Comparison of ENCODE assay signal across 17 cellular contexts in the genomic region with DNA sequence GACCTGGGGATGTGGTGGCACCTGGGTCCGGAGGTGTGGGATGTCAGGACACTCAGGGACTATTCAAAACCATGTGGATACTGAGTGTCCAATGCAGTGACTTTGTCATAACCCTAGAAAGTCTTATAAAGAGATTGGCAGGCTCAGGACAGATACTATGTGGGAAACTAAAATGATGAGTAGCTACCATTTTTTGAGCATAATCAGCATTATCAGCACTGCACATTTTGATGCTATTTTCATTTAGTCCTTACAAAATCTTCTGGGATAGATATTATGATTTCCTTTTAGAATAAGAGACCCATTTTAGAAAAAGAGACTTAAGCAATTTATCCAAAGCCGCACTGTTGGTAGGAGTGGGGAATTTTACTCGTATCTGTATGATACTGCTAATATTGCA.
DNase-seq lines count a peak whose midpoint lies in the region; ATAC-seq, FAIRE-seq and TF ChIP-seq lines count a peak whose summit lies in the region.
"Had no signal": no experiment of that assay in that cellular context is flagged by ENCODE, and none has a peak within 500 bp of the region (broad histone marks: within the 10 kb centered on the region; RNA-seq: fewer than 3 reads in every experiment).

No MANE protein-coding gene starts in this region.

- no peaks in the 10 kb centered on the region for H3K79me1 ChIP-seq in mesenchymal stem cell (replicated peaks; ENCODE audit: low read length, poor library complexity, severe bottlenecking)

- no TSS peak for BruUV-seq in HepG2 (replicated peaks; lab: Mats Ljungman, UMichigan)

- DNase-seq in HepG2 (ENCODE audit: low spot score), result no peak
- DNase-seq in right lobe of liver, result no peak
- DNase-seq in mesenchymal stem cell, result no peak
- no peak for DNase-seq in cerebellum (ENCODE audit: low spot score)
- no peak for DNase-seq in DMS 273 treated with DMSO at 0.1 percent for 48 hours (lab: John Stamatoyannopoulos, UW)
- DNase-seq: ACHN; BE2C; CD4-positive, alpha-beta memory T cell; CD4-positive, CD25-positive, alpha-beta regulatory T cell; CD8-positive, alpha-beta memory T cell; COR-L47; DMS79 treated with DMSO at 0.1 percent for 48 hours; GF-D8 had no signal

- no peak overlapping the region for H2BK120ac ChIP-seq in mesenchymal stem cell (ENCODE audit: low read depth, low read length)

- CTCF ChIA-PET in HepG2 (lab: Yijun Ruan, JAX; ENCODE audit: low intra/inter-chr PET ratio, low total read pairs), result no interaction called here

- TF ChIP-seq CTCF in HepG2 (CRISPR knock-in tag; IDR thresholded peaks at IDR 0.05) (no peak), right lobe of liver (IDR thresholded peaks at IDR 0.05) (no peak)

- H3K23ac ChIP-seq in mesenchymal stem cell (ENCODE audit: low read length in 2 of 2), result no peak overlapping the region

- FAIRE-seq in HepG2 (lab: Jason Lieb, UNC), result no peak
- FAIRE-seq: GM12891, GM19239 had no signal

- H2BK12ac ChIP-seq in mesenchymal stem cell (ENCODE audit: low read length in 2 of 2), result no peak overlapping the region

- H3K27me3 ChIP-seq in HepG2 (ENCODE audit: control insufficient read depth in 1 of 2, insufficient read depth in 2 of 2, low read length in 2 of 2), result no peaks in the 10 kb centered on the region; a peak in 1 of 5 replicates
- no peaks in the 10 kb centered on the region for H3K27me3 ChIP-seq in right lobe of liver
- peaks cover 0 to 2% of the 10 kb centered on the region in 2 experiments for H3K27me3 ChIP-seq in mesenchymal stem cell (ENCODE audit: control insufficient read depth in 1 of 2, insufficient read depth in 1 of 2, low read length in 2 of 2)
- H3K27me3 ChIP-seq: BE2C, BLaER1 had no signal

- intact Hi-C loops in HepG2 (cut with micrococcal nuclease; ENCODE audit: unreplicated experiment) (no loop called here), right lobe of liver (cut with DNase I) (no loop called here)

- no peak for ATAC-seq in HepG2
- ATAC-seq in right lobe of liver, result no peak

- H4K91ac ChIP-seq in mesenchymal stem cell (ENCODE audit: low read length), result no peak overlapping the region

- 4% methylated on average over 3 of the region's 3 CpGs for WGBS in HepG2 (ENCODE audit: low lambda C conversion rate)
- 62% methylated on average over 3 of the region's 3 CpGs for WGBS in right lobe of liver (ENCODE audit: insufficient coverage, low coverage, low lambda C conversion rate, missing lambda C conversion rate)
- WGBS in mesenchymal stem cell, result 48% methylated on average over 1 of the region's 3 CpGs

- H3K4me2 ChIP-seq in HepG2 (ENCODE audit: low read depth, low read length) (no peak overlapping the region), mesenchymal stem cell (ENCODE audit: low read length, poor library complexity, severe bottlenecking) (no peak overlapping the region)
- H3K4me2 ChIP-seq: BLaER1 had no signal

- no peak overlapping the region for H3K9ac ChIP-seq in HepG2 (ENCODE audit: insufficient read depth, low read depth, low read length)
- no peak overlapping the region for H3K9ac ChIP-seq in mesenchymal stem cell (ENCODE audit: low read length)
- H3K9ac ChIP-seq: BLaER1 had no signal

- H2BK5ac ChIP-seq in mesenchymal stem cell (ENCODE audit: low read depth, low read length, poor library complexity, severe bottlenecking), result no peak overlapping the region

- no peak overlapping the region for H3K4me3 ChIP-seq in HepG2 (replicated peaks in 1 of 3; ENCODE audit: insufficient read depth in 1 of 3, low read depth in 2 of 3, low read length in 3 of 3)
- H3K4me3 ChIP-seq in right lobe of liver, result no peak overlapping the region
- no peak overlapping the region for H3K4me3 ChIP-seq in mesenchymal stem cell (ENCODE audit: insufficient read depth in 1 of 2, low read depth in 1 of 2, low read length in 2 of 2)
- H3K4me3 ChIP-seq: BLaER1 had no signal

- no peak overlapping the region for H2BK15ac ChIP-seq in mesenchymal stem cell (ENCODE audit: low read depth, poor library complexity, severe bottlenecking)

- H3K18ac ChIP-seq in mesenchymal stem cell (ENCODE audit: low read depth in 1 of 2, low read length in 2 of 2), result no peak overlapping the region

- no peaks in the 10 kb centered on the region for H4K20me1 ChIP-seq in HepG2 (ENCODE audit: insufficient read depth, low read length)
- H4K20me1 ChIP-seq: BLaER1 had no signal

- H4K8ac ChIP-seq in mesenchymal stem cell (ENCODE audit: low read length), result no peak overlapping the region

- no peak for TF ChIP-seq EP300 in HepG2 (IDR thresholded peaks at IDR 0.05; ENCODE audit: low read depth in 2 of 2, low read length in 2 of 2)
- no peak for TF ChIP-seq EP300 in HepG2 (CRISPR knock-in tag; IDR thresholded peaks at IDR 0.05; ENCODE audit: borderline replicate concordance)

- no peak for TF ChIP-seq POLR2A in HepG2 (IDR thresholded peaks at IDR 0.05; ENCODE audit: insufficient read depth in 1 of 2, low read depth in 2 of 2, low read length in 2 of 2)
- TF ChIP-seq POLR2A in right lobe of liver (IDR thresholded peaks at IDR 0.05), result no peak

- H2AFZ ChIP-seq in HepG2 (ENCODE audit: low read length) (no peak overlapping the region), mesenchymal stem cell (ENCODE audit: low read depth, low read length) (no peak overlapping the region)

- no peak overlapping the region for H3K4ac ChIP-seq in mesenchymal stem cell (ENCODE audit: low read depth in 1 of 2, low read length in 2 of 2)

- POLR2A ChIA-PET in HepG2 (lab: Yijun Ruan, JAX), result no interaction called here

- H3K36me3 ChIP-seq in HepG2 (replicated peaks in 1 of 2; ENCODE audit: control insufficient read depth in 1 of 2, insufficient read depth in 2 of 2, low read length in 2 of 2) (no peaks in the 10 kb centered on the region), right lobe of liver (no peaks in the 10 kb centered on the region), mesenchymal stem cell (ENCODE audit: control insufficient read depth in 1 of 2, insufficient read depth in 2 of 2, low read depth in 1 of 2, low read length in 2 of 2) (no peaks in the 10 kb centered on the region)
- H3K36me3 ChIP-seq: BE2C, BLaER1 had no signal

- H3K79me2 ChIP-seq in HepG2 (ENCODE audit: insufficient read depth, low read length), result no peaks in the 10 kb centered on the region

- in situ Hi-C loops in HepG2 (cut with HindIII; ENCODE audit: extremely low pct_ligation_motif_present, low pct_unique_long_range_greater_than_20kb), result no loop called here

- no peak overlapping the region for H3K14ac ChIP-seq in mesenchymal stem cell (ENCODE audit: low read length in 2 of 2)

- H2AK5ac ChIP-seq in mesenchymal stem cell (ENCODE audit: low read length, severe bottlenecking), result peak overlapping the region; percentile 56

- H3K4me1 ChIP-seq in HepG2 (ENCODE audit: insufficient read depth, low read length), result no peaks in the 10 kb centered on the region
- no peaks in the 10 kb centered on the region for H3K4me1 ChIP-seq in right lobe of liver
- H3K4me1 ChIP-seq in mesenchymal stem cell (ENCODE audit: control insufficient read depth, insufficient read depth, low read depth, low read length), result peaks cover 3% of the 10 kb centered on the region
- H3K4me1 ChIP-seq: BE2C, BLaER1 had no signal

- H3K9me3 ChIP-seq in HepG2 (ENCODE audit: low read length), result no peaks in the 10 kb centered on the region
- H3K9me3 ChIP-seq in right lobe of liver, result no peaks in the 10 kb centered on the region
- no peaks in the 10 kb centered on the region for H3K9me3 ChIP-seq in mesenchymal stem cell (ENCODE audit: control insufficient read depth, low read length)
- H3K9me3 ChIP-seq: BE2C, BLaER1 had no signal

- H3K27ac ChIP-seq in HepG2 (ENCODE audit: extremely low read length, insufficient read depth, low read length), result no peak overlapping the region
- no peak overlapping the region for H3K27ac ChIP-seq in right lobe of liver
- no peak overlapping the region for H3K27ac ChIP-seq in mesenchymal stem cell (ENCODE audit: low read length, poor library complexity, severe bottlenecking)
- H3K27ac ChIP-seq: 22Rv1, BLaER1 had no signal

- TF ChIP-seq RAD21 in HepG2 (CRISPR knock-in tag; IDR thresholded peaks at IDR 0.05), result no peak

TF ChIP-seq in HepG2, 621 proteins besides CTCF, POLR2A, EP300 and RAD21:
- TF ChIP-seq SOX13 (IDR thresholded peaks at IDR 0.05), result no peak
- TF ChIP-seq SOX13 (CRISPR knock-in tag; conservative IDR thresholded peaks at IDR 0.05 in 1 of 2, IDR thresholded peaks at IDR 0.05 in 1 of 2), result no peak
- TF ChIP-seq MAFK (conservative IDR thresholded peaks at IDR 0.05 in 1 of 2, IDR thresholded peaks at IDR 0.05 in 1 of 2; ENCODE audit: low read length in 2 of 2), result peak; percentile 22 to 69; a peak in 2 of 4 replicates
- TF ChIP-seq MAFF (IDR thresholded peaks at IDR 0.05; ENCODE audit: low read depth, low read length), result peak; percentile 65; the same call in 1 of the 2 replicates
- no peak for TF ChIP-seq BCL6 (CRISPR knock-in tag; IDR thresholded peaks at IDR 0.05)
- TF ChIP-seq, protein P1, sequence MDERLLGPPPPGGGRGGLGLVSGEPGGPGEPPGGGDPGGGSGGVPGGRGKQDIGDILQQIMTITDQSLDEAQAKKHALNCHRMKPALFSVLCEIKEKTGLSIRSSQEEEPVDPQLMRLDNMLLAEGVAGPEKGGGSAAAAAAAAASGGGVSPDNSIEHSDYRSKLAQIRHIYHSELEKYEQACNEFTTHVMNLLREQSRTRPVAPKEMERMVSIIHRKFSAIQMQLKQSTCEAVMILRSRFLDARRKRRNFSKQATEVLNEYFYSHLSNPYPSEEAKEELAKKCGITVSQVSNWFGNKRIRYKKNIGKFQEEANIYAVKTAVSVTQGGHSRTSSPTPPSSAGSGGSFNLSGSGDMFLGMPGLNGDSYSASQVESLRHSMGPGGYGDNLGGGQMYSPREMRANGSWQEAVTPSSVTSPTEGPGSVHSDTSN (CRISPR knock-in tag; IDR thresholded peaks at IDR 0.05), result no peak
- TF ChIP-seq ZFP62 (CRISPR knock-in tag; IDR thresholded peaks at IDR 0.05), result no peak
